Comparison of ENCODE assay signal across 1 cellular context in genomic region chr16:84096447-84097005, GRCh38.
TF ChIP-seq lines count a peak whose summit lies in the region.

No MANE protein-coding gene starts in this region.

TF ChIP-seq in HepG2, 621 proteins besides CTCF, POLR2A, EP300 and RAD21 (continued from another document and continues in another):
- TF ChIP-seq PRPF4 (IDR thresholded peaks at IDR 0.05; ENCODE audit: low read depth, low read length, poor library complexity, severe bottlenecking) (no peak), ZNF615 (CRISPR knock-in tag; IDR thresholded peaks at IDR 0.05; ENCODE audit: borderline replicate concordance) (no peak), ZNF792 (CRISPR knock-in tag; IDR thresholded peaks at IDR 0.05) (peak; percentile 83), MYPOP (CRISPR knock-in tag; IDR thresholded peaks at IDR 0.05) (no peak), ZNF460 (CRISPR knock-in tag; IDR thresholded peaks at IDR 0.05; ENCODE audit: borderline replicate concordance) (no peak), DMAP1 (CRISPR knock-in tag; IDR thresholded peaks at IDR 0.05) (no peak), ZNF121 (CRISPR knock-in tag; IDR thresholded peaks at IDR 0.05) (peak; percentile 100), FOXC1 (CRISPR knock-in tag; IDR thresholded peaks at IDR 0.05; ENCODE audit: borderline replicate concordance) (no peak), ARNT2 (CRISPR knock-in tag; IDR thresholded peaks at IDR 0.05; ENCODE audit: low read depth) (no peak), THAP7 (CRISPR knock-in tag; IDR thresholded peaks at IDR 0.05) (no peak), PLRG1 (conservative IDR thresholded peaks at IDR 0.05) (no peak), GATA4 (IDR thresholded peaks at IDR 0.05; ENCODE audit: borderline replicate concordance, low read depth) (peak; percentile 36; the same call in 1 of the 2 replicates), ZBTB44 (CRISPR knock-in tag; IDR thresholded peaks at IDR 0.05) (no peak), ZNF879 (CRISPR knock-in tag; IDR thresholded peaks at IDR 0.05) (no peak), POGZ (CRISPR knock-in tag; IDR thresholded peaks at IDR 0.05) (no peak; the same call in 1 of the 2 replicates), BCL6 (CRISPR knock-in tag; IDR thresholded peaks at IDR 0.05) (peak; percentile 90), CBFB (CRISPR knock-in tag; IDR thresholded peaks at IDR 0.05) (no peak), MAZ (IDR thresholded peaks at IDR 0.05; ENCODE audit: borderline replicate concordance, low read depth, low read length) (no peak), MAZ (CRISPR knock-in tag; IDR thresholded peaks at IDR 0.05; ENCODE audit: low read depth) (no peak), MED13 (CRISPR knock-in tag; IDR thresholded peaks at IDR 0.05) (no peak), ETV5 (CRISPR knock-in tag; IDR thresholded peaks at IDR 0.05; ENCODE audit: borderline replicate concordance) (no peak; the same call in 1 of the 2 replicates), HES4 (CRISPR knock-in tag; IDR thresholded peaks at IDR 0.05; ENCODE audit: borderline replicate concordance) (no peak), NBN (conservative IDR thresholded peaks at IDR 0.05) (no peak), KDM4B (CRISPR knock-in tag; IDR thresholded peaks at IDR 0.05) (no peak), ZNF207 (IDR thresholded peaks at IDR 0.05; ENCODE audit: borderline replicate concordance) (no peak), FOXP1 (IDR thresholded peaks at IDR 0.05) (peak; percentile 43; the same call in 1 of the 2 replicates), FOXP1 (CRISPR knock-in tag; IDR thresholded peaks at IDR 0.05) (peak; percentile 86), ZZZ3 (CRISPR knock-in tag; IDR thresholded peaks at IDR 0.05; ENCODE audit: borderline replicate concordance) (no peak), FOXO1 (CRISPR knock-in tag; IDR thresholded peaks at IDR 0.05) (peak; percentile 76; the same call in 1 of the 2 replicates), JUNB (CRISPR knock-in tag; IDR thresholded peaks at IDR 0.05; ENCODE audit: borderline replicate concordance) (no peak), SNRNP70 (IDR thresholded peaks at IDR 0.05; ENCODE audit: low read depth, low read length) (no peak), TOPORS (CRISPR knock-in tag; IDR thresholded peaks at IDR 0.05) (no peak), MIXL1 (CRISPR knock-in tag; IDR thresholded peaks at IDR 0.05) (peak; percentile 98), ZNF275 (CRISPR knock-in tag; IDR thresholded peaks at IDR 0.05; ENCODE audit: borderline replicate concordance) (no peak), IRX3 (CRISPR knock-in tag; IDR thresholded peaks at IDR 0.05; ENCODE audit: borderline replicate concordance, low read depth) (no peak), ZKSCAN8 (CRISPR knock-in tag; IDR thresholded peaks at IDR 0.05; ENCODE audit: borderline replicate concordance) (peak; percentile 42; the same call in 1 of the 2 replicates), ZFP37 (CRISPR knock-in tag; IDR thresholded peaks at IDR 0.05; ENCODE audit: borderline replicate concordance) (no peak), SCMH1 (CRISPR knock-in tag; IDR thresholded peaks at IDR 0.05; ENCODE audit: borderline replicate concordance) (no peak), ZNF235 (CRISPR knock-in tag; IDR thresholded peaks at IDR 0.05; ENCODE audit: borderline replicate concordance) (no peak), CENPT (CRISPR knock-in tag; IDR thresholded peaks at IDR 0.05; ENCODE audit: low read depth) (no peak), AHR (CRISPR knock-in tag; IDR thresholded peaks at IDR 0.05) (no peak), MEIS2 (CRISPR knock-in tag; IDR thresholded peaks at IDR 0.05) (no peak), ZFP36 (IDR thresholded peaks at IDR 0.05; ENCODE audit: borderline replicate concordance, low read depth, low read length, partially characterized antibody) (peak; percentile 73), ZEB1 (IDR thresholded peaks at IDR 0.05; ENCODE audit: insufficient replicate concordance, low read depth) (peak; percentile 34), ZBTB8A (CRISPR knock-in tag; IDR thresholded peaks at IDR 0.05; ENCODE audit: borderline replicate concordance, low read depth) (no peak), NFKBIZ (CRISPR knock-in tag; IDR thresholded peaks at IDR 0.05) (no peak), SP140L (CRISPR knock-in tag; IDR thresholded peaks at IDR 0.05; ENCODE audit: borderline replicate concordance) (no peak), TGIF2 (CRISPR knock-in tag; IDR thresholded peaks at IDR 0.05) (no peak), GTF2F1 (IDR thresholded peaks at IDR 0.05; ENCODE audit: low read length) (no peak), NFIC (IDR thresholded peaks at IDR 0.05; ENCODE audit: low read length) (no peak; the same call in 1 of the 2 replicates), TBX2 (CRISPR knock-in tag; IDR thresholded peaks at IDR 0.05; ENCODE audit: borderline replicate concordance) (peak; percentile 81), NAIF1 (CRISPR knock-in tag; IDR thresholded peaks at IDR 0.05; ENCODE audit: borderline replicate concordance) (peak; percentile 62; the same call in 1 of the 2 replicates), PRDM4 (CRISPR knock-in tag; IDR thresholded peaks at IDR 0.05; ENCODE audit: borderline replicate concordance) (no peak), ELF3 (CRISPR knock-in tag; IDR thresholded peaks at IDR 0.05) (peak; percentile 52), ZBTB33 (CRISPR knock-in tag; IDR thresholded peaks at IDR 0.05) (no peak), MAFG (CRISPR knock-in tag; IDR thresholded peaks at IDR 0.05) (no peak), ZXDC (CRISPR knock-in tag; IDR thresholded peaks at IDR 0.05) (no peak), CHD4 (IDR thresholded peaks at IDR 0.05; ENCODE audit: borderline replicate concordance, low read length) (no peak), RAD51 (IDR thresholded peaks at IDR 0.05; ENCODE audit: borderline replicate concordance) (no peak), ZNF549 (CRISPR knock-in tag; IDR thresholded peaks at IDR 0.05) (no peak), ETV6 (CRISPR knock-in tag; conservative IDR thresholded peaks at IDR 0.05) (no peak), BRD4 (CRISPR knock-in tag; IDR thresholded peaks at IDR 0.05) (no peak), TBP (CRISPR knock-in tag; IDR thresholded peaks at IDR 0.05) (no peak), ZNF44 (CRISPR knock-in tag; IDR thresholded peaks at IDR 0.05) (no peak), SALL2 (CRISPR knock-in tag; IDR thresholded peaks at IDR 0.05) (no peak), KDM5B (CRISPR knock-in tag; IDR thresholded peaks at IDR 0.05; ENCODE audit: borderline replicate concordance) (no peak), PPARG (CRISPR knock-in tag; conservative IDR thresholded peaks at IDR 0.05) (peak; percentile 72), ZNF570 (CRISPR knock-in tag; IDR thresholded peaks at IDR 0.05; ENCODE audit: borderline replicate concordance) (no peak), SETDB1 (CRISPR knock-in tag; IDR thresholded peaks at IDR 0.05; ENCODE audit: borderline replicate concordance) (no peak), HNRNPUL1 (IDR thresholded peaks at IDR 0.05; ENCODE audit: low read depth, low read length) (no peak), CERS6 (CRISPR knock-in tag; IDR thresholded peaks at IDR 0.05) (no peak), ZNF740 (CRISPR knock-in tag; IDR thresholded peaks at IDR 0.05) (no peak), ZNF251 (CRISPR knock-in tag; IDR thresholded peaks at IDR 0.05) (no peak)
